In the genomic region with DNA sequence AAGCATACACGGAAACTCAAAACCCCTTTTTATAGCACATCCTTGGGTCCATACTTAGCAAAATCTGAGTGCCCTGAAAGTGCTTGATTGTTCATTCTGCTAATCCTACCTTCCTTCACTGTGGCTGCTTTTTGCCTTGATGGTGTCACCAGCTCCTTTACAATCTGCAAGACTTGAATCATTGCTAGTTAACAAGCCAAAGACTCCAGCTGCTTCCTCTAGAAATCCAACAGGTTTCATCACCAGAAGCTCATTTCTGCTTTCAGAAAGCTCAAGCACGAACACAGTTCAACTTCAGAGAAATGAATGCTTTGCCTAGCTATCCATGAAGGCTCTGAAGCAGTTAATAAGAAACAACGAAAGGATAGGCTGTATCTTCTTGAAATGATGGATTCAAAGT, we compare ENCODE assay signal across 1 cellular context.
A peak's percentile ranks its signal among the peaks of the same experiment; 100 is the strongest.
TF ChIP-seq lines count a peak whose summit lies in the region.

No MANE protein-coding gene starts in this region.

TF ChIP-seq in GM12878, 131 proteins besides CTCF, POLR2A, EP300 and RAD21 (continued from another document and continues in another):
- TF ChIP-seq, protein P1, sequence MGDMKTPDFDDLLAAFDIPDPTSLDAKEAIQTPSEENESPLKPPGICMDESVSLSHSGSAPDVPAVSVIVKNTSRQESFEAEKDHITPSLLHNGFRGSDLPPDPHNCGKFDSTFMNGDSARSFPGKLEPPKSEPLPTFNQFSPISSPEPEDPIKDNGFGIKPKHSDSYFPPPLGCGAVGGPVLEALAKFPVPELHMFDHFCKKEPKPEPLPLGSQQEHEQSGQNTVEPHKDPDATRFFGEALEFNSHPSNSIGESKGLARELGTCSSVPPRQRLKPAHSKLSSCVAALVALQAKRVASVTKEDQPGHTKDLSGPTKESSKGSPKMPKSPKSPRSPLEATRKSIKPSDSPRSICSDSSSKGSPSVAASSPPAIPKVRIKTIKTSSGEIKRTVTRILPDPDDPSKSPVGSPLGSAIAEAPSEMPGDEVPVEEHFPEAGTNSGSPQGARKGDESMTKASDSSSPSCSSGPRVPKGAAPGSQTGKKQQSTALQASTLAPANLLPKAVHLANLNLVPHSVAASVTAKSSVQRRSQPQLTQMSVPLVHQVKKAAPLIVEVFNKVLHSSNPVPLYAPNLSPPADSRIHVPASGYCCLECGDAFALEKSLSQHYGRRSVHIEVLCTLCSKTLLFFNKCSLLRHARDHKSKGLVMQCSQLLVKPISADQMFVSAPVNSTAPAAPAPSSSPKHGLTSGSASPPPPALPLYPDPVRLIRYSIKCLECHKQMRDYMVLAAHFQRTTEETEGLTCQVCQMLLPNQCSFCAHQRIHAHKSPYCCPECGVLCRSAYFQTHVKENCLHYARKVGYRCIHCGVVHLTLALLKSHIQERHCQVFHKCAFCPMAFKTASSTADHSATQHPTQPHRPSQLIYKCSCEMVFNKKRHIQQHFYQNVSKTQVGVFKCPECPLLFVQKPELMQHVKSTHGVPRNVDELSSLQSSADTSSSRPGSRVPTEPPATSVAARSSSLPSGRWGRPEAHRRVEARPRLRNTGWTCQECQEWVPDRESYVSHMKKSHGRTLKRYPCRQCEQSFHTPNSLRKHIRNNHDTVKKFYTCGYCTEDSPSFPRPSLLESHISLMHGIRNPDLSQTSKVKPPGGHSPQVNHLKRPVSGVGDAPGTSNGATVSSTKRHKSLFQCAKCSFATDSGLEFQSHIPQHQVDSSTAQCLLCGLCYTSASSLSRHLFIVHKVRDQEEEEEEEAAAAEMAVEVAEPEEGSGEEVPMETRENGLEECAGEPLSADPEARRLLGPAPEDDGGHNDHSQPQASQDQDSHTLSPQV (IDR thresholded peaks at IDR 0.05), result no peak
- no peak for TF ChIP-seq BRCA1 (IDR thresholded peaks at IDR 0.05; ENCODE audit: low read depth, low read length)
- TF ChIP-seq CHD1 (IDR thresholded peaks at IDR 0.05; ENCODE audit: low read depth, low read length), result no peak
- no peak for TF ChIP-seq RAD51 (IDR thresholded peaks at IDR 0.05)
- TF ChIP-seq ZNF217 (IDR thresholded peaks at IDR 0.05), result no peak
- TF ChIP-seq IKZF2 (IDR thresholded peaks at IDR 0.05), result peak; percentile 22 to 23; a peak in 1 of 4 replicates
- no peak for TF ChIP-seq MXI1 (IDR thresholded peaks at IDR 0.05; ENCODE audit: low read depth, low read length)
- no peak for TF ChIP-seq MTA3 (IDR thresholded peaks at IDR 0.05; ENCODE audit: borderline replicate concordance, low read length)
- no peak for TF ChIP-seq PAX8 (IDR thresholded peaks at IDR 0.05)
- no peak for TF ChIP-seq SUPT20H (IDR thresholded peaks at IDR 0.05; ENCODE audit: borderline replicate concordance, control insufficient read depth, low read depth, low read length)
- TF ChIP-seq NRF1 (conservative IDR thresholded peaks at IDR 0.05; ENCODE audit: low read depth, low read length), result no peak
- TF ChIP-seq NFYA (IDR thresholded peaks at IDR 0.05; ENCODE audit: borderline replicate concordance, low read depth, low read length), result no peak
- TF ChIP-seq ESRRA (IDR thresholded peaks at IDR 0.05; ENCODE audit: low read length), result no peak
- TF ChIP-seq, protein P2, sequence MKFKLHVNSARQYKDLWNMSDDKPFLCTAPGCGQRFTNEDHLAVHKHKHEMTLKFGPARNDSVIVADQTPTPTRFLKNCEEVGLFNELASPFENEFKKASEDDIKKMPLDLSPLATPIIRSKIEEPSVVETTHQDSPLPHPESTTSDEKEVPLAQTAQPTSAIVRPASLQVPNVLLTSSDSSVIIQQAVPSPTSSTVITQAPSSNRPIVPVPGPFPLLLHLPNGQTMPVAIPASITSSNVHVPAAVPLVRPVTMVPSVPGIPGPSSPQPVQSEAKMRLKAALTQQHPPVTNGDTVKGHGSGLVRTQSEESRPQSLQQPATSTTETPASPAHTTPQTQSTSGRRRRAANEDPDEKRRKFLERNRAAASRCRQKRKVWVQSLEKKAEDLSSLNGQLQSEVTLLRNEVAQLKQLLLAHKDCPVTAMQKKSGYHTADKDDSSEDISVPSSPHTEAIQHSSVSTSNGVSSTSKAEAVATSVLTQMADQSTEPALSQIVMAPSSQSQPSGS (IDR thresholded peaks at IDR 0.05; ENCODE audit: low read length), result peak; percentile 26; the same call in 1 of the 2 replicates
- TF ChIP-seq, protein P3, sequence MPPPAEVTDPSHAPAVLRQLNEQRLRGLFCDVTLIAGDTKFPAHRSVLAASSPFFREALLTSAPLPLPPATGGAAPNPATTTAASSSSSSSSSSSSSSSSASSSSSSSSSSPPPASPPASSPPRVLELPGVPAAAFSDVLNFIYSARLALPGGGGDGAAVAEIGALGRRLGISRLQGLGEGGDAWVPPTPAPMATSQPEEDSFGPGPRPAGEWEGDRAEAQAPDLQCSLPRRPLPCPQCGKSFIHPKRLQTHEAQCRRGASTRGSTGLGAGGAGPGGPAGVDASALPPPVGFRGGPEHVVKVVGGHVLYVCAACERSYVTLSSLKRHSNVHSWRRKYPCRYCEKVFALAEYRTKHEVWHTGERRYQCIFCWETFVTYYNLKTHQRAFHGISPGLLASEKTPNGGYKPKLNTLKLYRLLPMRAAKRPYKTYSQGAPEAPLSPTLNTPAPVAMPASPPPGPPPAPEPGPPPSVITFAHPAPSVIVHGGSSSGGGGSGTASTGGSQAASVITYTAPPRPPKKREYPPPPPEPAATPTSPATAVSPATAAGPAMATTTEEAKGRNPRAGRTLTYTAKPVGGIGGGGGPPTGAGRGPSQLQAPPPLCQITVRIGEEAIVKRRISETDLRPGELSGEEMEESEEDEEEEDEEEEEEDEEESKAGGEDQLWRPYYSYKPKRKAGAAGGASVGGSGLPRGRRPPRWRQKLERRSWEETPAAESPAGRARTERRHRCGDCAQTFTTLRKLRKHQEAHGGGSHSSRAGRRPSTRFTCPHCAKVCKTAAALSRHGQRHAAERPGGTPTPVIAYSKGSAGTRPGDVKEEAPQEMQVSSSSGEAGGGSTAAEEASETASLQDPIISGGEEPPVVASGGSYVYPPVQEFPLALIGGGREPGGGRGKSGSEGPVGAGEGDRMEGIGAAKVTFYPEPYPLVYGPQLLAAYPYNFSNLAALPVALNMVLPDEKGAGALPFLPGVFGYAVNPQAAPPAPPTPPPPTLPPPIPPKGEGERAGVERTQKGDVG (CRISPR knock-in tag; IDR thresholded peaks at IDR 0.05), result no peak
- no peak for TF ChIP-seq GATAD2B (conservative IDR thresholded peaks at IDR 0.05; ENCODE audit: low read depth)
- TF ChIP-seq BACH1 (IDR thresholded peaks at IDR 0.05; ENCODE audit: borderline replicate concordance), result no peak
- no peak for TF ChIP-seq ZNF207 (IDR thresholded peaks at IDR 0.05; ENCODE audit: borderline replicate concordance)
- no peak for TF ChIP-seq GABPA (IDR thresholded peaks at IDR 0.05; ENCODE audit: low read depth)
- TF ChIP-seq ETV6 (conservative IDR thresholded peaks at IDR 0.05 in 1 of 2, IDR thresholded peaks at IDR 0.05 in 1 of 2; ENCODE audit: borderline replicate concordance in 1 of 2, low read depth in 1 of 2), result no peak
- TF ChIP-seq SREBF2 (IDR thresholded peaks at IDR 0.05; ENCODE audit: low read length), result no peak
- TF ChIP-seq, protein P4, sequence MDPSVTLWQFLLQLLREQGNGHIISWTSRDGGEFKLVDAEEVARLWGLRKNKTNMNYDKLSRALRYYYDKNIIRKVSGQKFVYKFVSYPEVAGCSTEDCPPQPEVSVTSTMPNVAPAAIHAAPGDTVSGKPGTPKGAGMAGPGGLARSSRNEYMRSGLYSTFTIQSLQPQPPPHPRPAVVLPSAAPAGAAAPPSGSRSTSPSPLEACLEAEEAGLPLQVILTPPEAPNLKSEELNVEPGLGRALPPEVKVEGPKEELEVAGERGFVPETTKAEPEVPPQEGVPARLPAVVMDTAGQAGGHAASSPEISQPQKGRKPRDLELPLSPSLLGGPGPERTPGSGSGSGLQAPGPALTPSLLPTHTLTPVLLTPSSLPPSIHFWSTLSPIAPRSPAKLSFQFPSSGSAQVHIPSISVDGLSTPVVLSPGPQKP (IDR thresholded peaks at IDR 0.05; ENCODE audit: low read depth, low read length), result no peak
- peak; percentile 40; the same call in 1 of the 2 replicates for TF ChIP-seq RUNX3 (IDR thresholded peaks at IDR 0.05; ENCODE audit: low read length)
- TF ChIP-seq, protein P5, sequence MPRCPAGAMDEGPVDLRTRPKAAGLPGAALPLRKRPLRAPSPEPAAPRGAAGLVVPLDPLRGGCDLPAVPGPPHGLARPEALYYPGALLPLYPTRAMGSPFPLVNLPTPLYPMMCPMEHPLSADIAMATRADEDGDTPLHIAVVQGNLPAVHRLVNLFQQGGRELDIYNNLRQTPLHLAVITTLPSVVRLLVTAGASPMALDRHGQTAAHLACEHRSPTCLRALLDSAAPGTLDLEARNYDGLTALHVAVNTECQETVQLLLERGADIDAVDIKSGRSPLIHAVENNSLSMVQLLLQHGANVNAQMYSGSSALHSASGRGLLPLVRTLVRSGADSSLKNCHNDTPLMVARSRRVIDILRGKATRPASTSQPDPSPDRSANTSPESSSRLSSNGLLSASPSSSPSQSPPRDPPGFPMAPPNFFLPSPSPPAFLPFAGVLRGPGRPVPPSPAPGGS (IDR thresholded peaks at IDR 0.05; ENCODE audit: borderline replicate concordance, insufficient read depth, low read depth, low read length, poor library complexity, severe bottlenecking), result no peak
- no peak for TF ChIP-seq RCOR1 (conservative IDR thresholded peaks at IDR 0.05; ENCODE audit: low read depth, low read length)
- no peak for TF ChIP-seq ZNF622 (IDR thresholded peaks at IDR 0.05)
- TF ChIP-seq, protein P6, sequence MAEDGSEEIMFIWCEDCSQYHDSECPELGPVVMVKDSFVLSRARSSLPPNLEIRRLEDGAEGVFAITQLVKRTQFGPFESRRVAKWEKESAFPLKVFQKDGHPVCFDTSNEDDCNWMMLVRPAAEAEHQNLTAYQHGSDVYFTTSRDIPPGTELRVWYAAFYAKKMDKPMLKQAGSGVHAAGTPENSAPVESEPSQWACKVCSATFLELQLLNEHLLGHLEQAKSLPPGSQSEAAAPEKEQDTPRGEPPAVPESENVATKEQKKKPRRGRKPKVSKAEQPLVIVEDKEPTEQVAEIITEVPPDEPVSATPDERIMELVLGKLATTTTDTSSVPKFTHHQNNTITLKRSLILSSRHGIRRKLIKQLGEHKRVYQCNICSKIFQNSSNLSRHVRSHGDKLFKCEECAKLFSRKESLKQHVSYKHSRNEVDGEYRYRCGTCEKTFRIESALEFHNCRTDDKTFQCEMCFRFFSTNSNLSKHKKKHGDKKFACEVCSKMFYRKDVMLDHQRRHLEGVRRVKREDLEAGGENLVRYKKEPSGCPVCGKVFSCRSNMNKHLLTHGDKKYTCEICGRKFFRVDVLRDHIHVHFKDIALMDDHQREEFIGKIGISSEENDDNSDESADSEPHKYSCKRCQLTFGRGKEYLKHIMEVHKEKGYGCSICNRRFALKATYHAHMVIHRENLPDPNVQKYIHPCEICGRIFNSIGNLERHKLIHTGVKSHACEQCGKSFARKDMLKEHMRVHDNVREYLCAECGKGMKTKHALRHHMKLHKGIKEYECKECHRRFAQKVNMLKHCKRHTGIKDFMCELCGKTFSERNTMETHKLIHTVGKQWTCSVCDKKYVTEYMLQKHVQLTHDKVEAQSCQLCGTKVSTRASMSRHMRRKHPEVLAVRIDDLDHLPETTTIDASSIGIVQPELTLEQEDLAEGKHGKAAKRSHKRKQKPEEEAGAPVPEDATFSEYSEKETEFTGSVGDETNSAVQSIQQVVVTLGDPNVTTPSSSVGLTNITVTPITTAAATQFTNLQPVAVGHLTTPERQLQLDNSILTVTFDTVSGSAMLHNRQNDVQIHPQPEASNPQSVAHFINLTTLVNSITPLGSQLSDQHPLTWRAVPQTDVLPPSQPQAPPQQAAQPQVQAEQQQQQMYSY (CRISPR knock-in tag; IDR thresholded peaks at IDR 0.05), result no peak
- TF ChIP-seq WRNIP1 (IDR thresholded peaks at IDR 0.05; ENCODE audit: borderline replicate concordance, low read depth, low read length), result no peak
- TF ChIP-seq, protein P7, sequence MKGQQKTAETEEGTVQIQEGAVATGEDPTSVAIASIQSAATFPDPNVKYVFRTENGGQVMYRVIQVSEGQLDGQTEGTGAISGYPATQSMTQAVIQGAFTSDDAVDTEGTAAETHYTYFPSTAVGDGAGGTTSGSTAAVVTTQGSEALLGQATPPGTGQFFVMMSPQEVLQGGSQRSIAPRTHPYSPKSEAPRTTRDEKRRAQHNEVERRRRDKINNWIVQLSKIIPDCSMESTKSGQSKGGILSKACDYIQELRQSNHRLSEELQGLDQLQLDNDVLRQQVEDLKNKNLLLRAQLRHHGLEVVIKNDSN (IDR thresholded peaks at IDR 0.05; ENCODE audit: borderline replicate concordance, extremely low read length, insufficient read depth, low read depth, low read length), result no peak
- no peak for TF ChIP-seq MEF2B (IDR thresholded peaks at IDR 0.05; ENCODE audit: partially characterized antibody, poor library complexity, severe bottlenecking)
- TF ChIP-seq, protein P8, sequence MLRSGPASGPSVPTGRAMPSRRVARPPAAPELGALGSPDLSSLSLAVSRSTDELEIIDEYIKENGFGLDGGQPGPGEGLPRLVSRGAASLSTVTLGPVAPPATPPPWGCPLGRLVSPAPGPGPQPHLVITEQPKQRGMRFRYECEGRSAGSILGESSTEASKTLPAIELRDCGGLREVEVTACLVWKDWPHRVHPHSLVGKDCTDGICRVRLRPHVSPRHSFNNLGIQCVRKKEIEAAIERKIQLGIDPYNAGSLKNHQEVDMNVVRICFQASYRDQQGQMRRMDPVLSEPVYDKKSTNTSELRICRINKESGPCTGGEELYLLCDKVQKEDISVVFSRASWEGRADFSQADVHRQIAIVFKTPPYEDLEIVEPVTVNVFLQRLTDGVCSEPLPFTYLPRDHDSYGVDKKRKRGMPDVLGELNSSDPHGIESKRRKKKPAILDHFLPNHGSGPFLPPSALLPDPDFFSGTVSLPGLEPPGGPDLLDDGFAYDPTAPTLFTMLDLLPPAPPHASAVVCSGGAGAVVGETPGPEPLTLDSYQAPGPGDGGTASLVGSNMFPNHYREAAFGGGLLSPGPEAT (IDR thresholded peaks at IDR 0.05; ENCODE audit: low read depth), result no peak
- TF ChIP-seq, protein P9, sequence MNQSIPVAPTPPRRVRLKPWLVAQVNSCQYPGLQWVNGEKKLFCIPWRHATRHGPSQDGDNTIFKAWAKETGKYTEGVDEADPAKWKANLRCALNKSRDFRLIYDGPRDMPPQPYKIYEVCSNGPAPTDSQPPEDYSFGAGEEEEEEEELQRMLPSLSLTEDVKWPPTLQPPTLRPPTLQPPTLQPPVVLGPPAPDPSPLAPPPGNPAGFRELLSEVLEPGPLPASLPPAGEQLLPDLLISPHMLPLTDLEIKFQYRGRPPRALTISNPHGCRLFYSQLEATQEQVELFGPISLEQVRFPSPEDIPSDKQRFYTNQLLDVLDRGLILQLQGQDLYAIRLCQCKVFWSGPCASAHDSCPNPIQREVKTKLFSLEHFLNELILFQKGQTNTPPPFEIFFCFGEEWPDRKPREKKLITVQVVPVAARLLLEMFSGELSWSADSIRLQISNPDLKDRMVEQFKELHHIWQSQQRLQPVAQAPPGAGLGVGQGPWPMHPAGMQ (IDR thresholded peaks at IDR 0.05; ENCODE audit: borderline replicate concordance), result no peak
- TF ChIP-seq EED (IDR thresholded peaks at IDR 0.05; ENCODE audit: low read depth), result peak; percentile 75
- no peak for TF ChIP-seq CHD4 (IDR thresholded peaks at IDR 0.05)
- TF ChIP-seq, protein P10, sequence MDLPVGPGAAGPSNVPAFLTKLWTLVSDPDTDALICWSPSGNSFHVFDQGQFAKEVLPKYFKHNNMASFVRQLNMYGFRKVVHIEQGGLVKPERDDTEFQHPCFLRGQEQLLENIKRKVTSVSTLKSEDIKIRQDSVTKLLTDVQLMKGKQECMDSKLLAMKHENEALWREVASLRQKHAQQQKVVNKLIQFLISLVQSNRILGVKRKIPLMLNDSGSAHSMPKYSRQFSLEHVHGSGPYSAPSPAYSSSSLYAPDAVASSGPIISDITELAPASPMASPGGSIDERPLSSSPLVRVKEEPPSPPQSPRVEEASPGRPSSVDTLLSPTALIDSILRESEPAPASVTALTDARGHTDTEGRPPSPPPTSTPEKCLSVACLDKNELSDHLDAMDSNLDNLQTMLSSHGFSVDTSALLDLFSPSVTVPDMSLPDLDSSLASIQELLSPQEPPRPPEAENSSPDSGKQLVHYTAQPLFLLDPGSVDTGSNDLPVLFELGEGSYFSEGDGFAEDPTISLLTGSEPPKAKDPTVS (IDR thresholded peaks at IDR 0.05; ENCODE audit: low read depth, low read length), result no peak
- TF ChIP-seq SPI1 (IDR thresholded peaks at IDR 0.05; ENCODE audit: borderline replicate concordance, insufficient read depth, low read depth, low read length), result peak; percentile 61
